ENCODE assay signal across 9 cellular contexts in genomic region chr1:24503003-24503751, GRCh38. TPM values are rescaled to one million over a fixed set of nuclear protein-coding genes. Genes with fewer than 3 reads are reported as not detected.
A peak's percentile ranks its signal among the peaks of the same experiment; 100 is the strongest.
DNase-seq lines count a peak whose midpoint lies in the region; ATAC-seq and TF ChIP-seq lines count a peak whose summit lies in the region.
"Had no signal": no experiment of that assay in that cellular context is flagged by ENCODE, and none has a peak within 500 bp of the region (broad histone marks: within the 10 kb centered on the region; RNA-seq: fewer than 3 reads in every experiment).

No MANE protein-coding gene starts in this region.

- peak overlapping the region; percentile 70 to 96 (median 93) for H3K4me2 ChIP-seq in BLaER1 treated with 17β-estradiol and CSF1 and Interleukin-3, amounts not matched to agents 10 nM and 100 nM

- ATAC-seq in HG02885 (IDR thresholded peaks at IDR 0.05; ENCODE audit: poor library complexity, unreplicated experiment): peak; percentile 12
- no peak for ATAC-seq in activated T-helper 17 cell treated with anti-CD3 and anti-CD28 coated beads, Interleukin-2, amount 50 U/mL, for 72 hours (replicated peaks)
- no peak for ATAC-seq in GM19351 (IDR thresholded peaks at IDR 0.05; ENCODE audit: unreplicated experiment)
- ATAC-seq in HG03095 (IDR thresholded peaks at IDR 0.05; ENCODE audit: unreplicated experiment): no peak

- intact Hi-C loops in left ventricle myocardium inferior (cut with micrococcal nuclease): loop anchor here (10.0 kb wide), 1 partner anchor 98 kb away; no protein-coding TSS in a partner anchor

- peaks cover 32% of the 10 kb centered on the region for H3K36me3 Mint-ChIP-seq in activated T-helper 17 cell treated with anti-CD3 and anti-CD28 coated beads, Interleukin-2, amount 50 U/mL, for 72 hours (ENCODE audit: low read depth)

- peaks cover 0 to 3% (median 0%) of the 10 kb centered on the region in 11 experiments; a peak in 1 of 22 replicates for H4K20me1 ChIP-seq in BLaER1 treated with 17β-estradiol and CSF1 and Interleukin-3, amounts not matched to agents 10 nM and 100 nM

- H3K27me3 ChIP-seq in BLaER1 treated with 17β-estradiol and CSF1 and Interleukin-3, amounts not matched to agents 10 nM and 100 nM: peaks cover 21 to 56% (median 44%) of the 10 kb centered on the region in 11 experiments
- no peaks in the 10 kb centered on the region for H3K27me3 ChIP-seq in left ventricle myocardium inferior (ENCODE audit: low read depth)

- H3K9me3 Mint-ChIP-seq in activated T-helper 17 cell treated with anti-CD3 and anti-CD28 coated beads, Interleukin-2, amount 50 U/mL, for 72 hours: no peaks in the 10 kb centered on the region

- no peak for TF ChIP-seq CTCF in left ventricle myocardium inferior (IDR thresholded peaks at IDR 0.05; ENCODE audit: borderline replicate concordance)

- peak overlapping the region; percentile 97 for H3K4me3 Mint-ChIP-seq in activated T-helper 17 cell treated with anti-CD3 and anti-CD28 coated beads, Interleukin-2, amount 50 U/mL, for 72 hours

- DNase-seq in left ventricle myocardium inferior (peak; percentile 27), skeletal muscle cell (ENCODE audit: low read depth) (no peak), dedifferentiated amniotic fluid mesenchymal stem cell (ENCODE audit: extremely low spot score) (no peak)

- no peaks in the 10 kb centered on the region for H3K9me3 ChIP-seq in BLaER1 treated with 17β-estradiol and CSF1 and Interleukin-3, amounts not matched to agents 10 nM and 100 nM (replicated peaks in 1 of 11)
- H3K9me3 ChIP-seq in left ventricle myocardium inferior (replicated peaks): no peaks in the 10 kb centered on the region

- no peaks in the 10 kb centered on the region for H3K27me3 Mint-ChIP-seq in activated T-helper 17 cell treated with anti-CD3 and anti-CD28 coated beads, Interleukin-2, amount 50 U/mL, for 72 hours

- peak overlapping the region; percentile 91 for H3K27ac Mint-ChIP-seq in activated T-helper 17 cell treated with anti-CD3 and anti-CD28 coated beads, Interleukin-2, amount 50 U/mL, for 72 hours

- peaks cover 47% of the 10 kb centered on the region for H3K4me1 Mint-ChIP-seq in activated T-helper 17 cell treated with anti-CD3 and anti-CD28 coated beads, Interleukin-2, amount 50 U/mL, for 72 hours

- H3K27ac ChIP-seq in BLaER1 treated with 17β-estradiol and CSF1 and Interleukin-3, amounts not matched to agents 10 nM and 100 nM: peak overlapping the region in 2 of 11 experiments; percentile 79 to 82; a peak in 2 of 22 replicates
- peak overlapping the region; percentile 93 for H3K27ac ChIP-seq in left ventricle myocardium inferior (replicated peaks)

- H3K36me3 ChIP-seq in BLaER1 treated with 17β-estradiol and CSF1 and Interleukin-3, amounts not matched to agents 10 nM and 100 nM: no peaks in the 10 kb centered on the region
- H3K36me3 ChIP-seq in left ventricle myocardium inferior: no peaks in the 10 kb centered on the region

- peak overlapping the region; percentile 66 to 83 (median 74) for H3K4me3 ChIP-seq in BLaER1 treated with 17β-estradiol and CSF1 and Interleukin-3, amounts not matched to agents 10 nM and 100 nM
- H3K4me3 ChIP-seq in left ventricle myocardium inferior: peak overlapping the region; percentile 86
- peak overlapping the region; percentile 69 for H3K4me3 ChIP-seq in skeletal muscle cell (ENCODE audit: low read depth, low read length)

- peak overlapping the region in 10 of 11 experiments; percentile 71 to 91 (median 79); a peak in 18 of 22 replicates for H3K9ac ChIP-seq in BLaER1 treated with 17β-estradiol and CSF1 and Interleukin-3, amounts not matched to agents 10 nM and 100 nM

- H3K4me1 ChIP-seq in BLaER1 treated with 17β-estradiol and CSF1 and Interleukin-3, amounts not matched to agents 10 nM and 100 nM: peaks cover 16 to 26% (median 23%) of the 10 kb centered on the region in 10 experiments
- H3K4me1 ChIP-seq in left ventricle myocardium inferior: peaks cover 26% of the 10 kb centered on the region

RNA-seq across cellular contexts. Expression of gene RCAN3, which starts 0.5 kb away (rescaled TPM):
- total RNA-seq in activated T-helper 17 cell treated with anti-CD3 and anti-CD28 coated beads, Interleukin-2, amount 50 U/mL, for 72 hours: 10 to 100 TPM; 38.6 to 54.6 TPM
- total RNA-seq in left ventricle myocardium inferior: 4.9 TPM

RNA-seq across cellular contexts. Expression of gene NCMAP, which starts 52.7 kb away (rescaled TPM):
- total RNA-seq in activated T-helper 17 cell treated with anti-CD3 and anti-CD28 coated beads, Interleukin-2, amount 50 U/mL, for 72 hours: not detected
- 0.11 TPM for total RNA-seq in left ventricle myocardium inferior
- total RNA-seq: pulmonary artery endothelial cell had no signal
